In genomic region chr3:128929364-128929763, GRCh38 we compare ENCODE assay signal across 33 cellular contexts.
"Had no signal": no experiment of that assay in that cellular context is flagged by ENCODE, and none has a peak within 500 bp of the region (broad histone marks: within the 10 kb centered on the region; RNA-seq: fewer than 3 reads in every experiment).

No MANE protein-coding gene starts in this region.

- H3K4me3 ChIP-seq: MG63 had no signal

- H3K36me3 ChIP-seq: MG63 had no signal

- DNase-seq: Kasumi-1, MG63, MM.1S, MV-4-11, NCI-H1048, NCI-H1092, NCI-H1092 treated with DMSO at 0.1 percent for 48 hours, NCI-H1105, NCI-H1105 treated with DMSO at 0.1 percent for 48 hours, NCI-H1417, NCI-H1417 treated with DMSO at 0.1 percent for 48 hours, NCI-H1436, NCI-H1436 treated with DMSO at 0.1 percent for 48 hours, NCI-H146, NCI-H1694, NCI-H1694 treated with DMSO at 0.1 percent for 48 hours, NCI-H187, NCI-H187 treated with DMSO at 0.1 percent for 48 hours, NCI-H1930, NCI-H2029, NCI-H2029 treated with DMSO at 0.1 percent for 48 hours, NCI-H2081, NCI-H2081 treated with DMSO at 0.1 percent for 48 hours, NCI-H2107, NCI-H2171, NCI-H2171 treated with DMSO at 0.1 percent for 48 hours, NCI-H2227 treated with DMSO at 0.1 percent for 48 hours, NCI-H226, NCI-H345, NCI-H446, NCI-H446 treated with DMSO at 0.1 percent for 48 hours, NCI-H510A had no signal

- H3K27ac ChIP-seq: KMS-11 had no signal

- H3K9ac ChIP-seq: KMS-11 had no signal

- H3K4me2 ChIP-seq: KMS-11 had no signal
